ENCODE assay signal across 9 cellular contexts in the genomic region with DNA sequence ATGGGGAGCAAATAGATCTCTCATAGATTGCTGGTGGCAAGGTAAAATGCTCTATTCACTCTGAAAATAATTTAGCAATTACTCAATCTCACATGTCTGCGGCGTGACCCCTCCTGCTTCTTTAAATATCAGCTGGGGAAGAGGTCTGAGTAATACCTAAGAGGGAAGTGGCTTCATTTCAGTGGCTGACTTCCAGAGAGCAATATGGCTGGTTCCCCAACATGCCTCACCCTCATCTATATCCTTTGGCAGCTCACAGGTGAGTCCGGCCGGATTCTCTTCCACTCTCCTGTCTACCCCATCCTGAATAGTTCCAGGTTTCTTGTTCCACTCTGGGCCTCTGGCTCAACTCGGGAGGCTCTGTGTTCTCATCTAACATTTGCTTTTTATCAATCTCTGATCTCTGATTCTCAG. TPM values are rescaled to one million over a fixed set of nuclear protein-coding genes. Genes with fewer than 3 reads are reported as not detected.
DNase-seq lines count a peak whose midpoint lies in the region; ATAC-seq and TF ChIP-seq lines count a peak whose summit lies in the region.
"Had no signal": no experiment of that assay in that cellular context is flagged by ENCODE, and none has a peak within 500 bp of the region (broad histone marks: within the 10 kb centered on the region; RNA-seq: fewer than 3 reads in every experiment).

A gene with protein sequence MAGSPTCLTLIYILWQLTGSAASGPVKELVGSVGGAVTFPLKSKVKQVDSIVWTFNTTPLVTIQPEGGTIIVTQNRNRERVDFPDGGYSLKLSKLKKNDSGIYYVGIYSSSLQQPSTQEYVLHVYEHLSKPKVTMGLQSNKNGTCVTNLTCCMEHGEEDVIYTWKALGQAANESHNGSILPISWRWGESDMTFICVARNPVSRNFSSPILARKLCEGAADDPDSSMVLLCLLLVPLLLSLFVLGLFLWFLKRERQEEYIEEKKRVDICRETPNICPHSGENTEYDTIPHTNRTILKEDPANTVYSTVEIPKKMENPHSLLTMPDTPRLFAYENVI (plus strand): TSS at position 150 of the 414 bp plus-strand sequence. CDS start 55 bp downstream, at position 205.

- intact Hi-C loops in left cardiac atrium (cut with DNase I) (no loop called here), left ventricle myocardium superior (cut with micrococcal nuclease) (no loop called here), natural killer cell (cut with micrococcal nuclease) (loop anchor here (1.0 to 2.0 kb wide), 5 partner anchors 12 to 106 kb away; a partner anchor contains a TSS), ovary (cut with DNase I) (no loop called here)
- intact Hi-C loops in T-helper 1 cell treated with Interleukin-12 subunit alpha and Interleukin-12 subunit beta and Interleukin-4 antibody, amounts not matched to agents 30 ng/mL and 1 ng/mL, for 36 hours (cut with micrococcal nuclease) = no loop called here

- H3K4me3 Mint-ChIP-seq in natural killer cell = peak within 1 kb of the TSS; percentile 88
- H3K4me3 Mint-ChIP-seq: nephron had no signal

- H3K27ac Mint-ChIP-seq in natural killer cell = peak within 1 kb of the TSS; percentile 88 to 96
- H3K27ac Mint-ChIP-seq: nephron had no signal

- DNase-seq in left cardiac atrium (no peak), left ventricle myocardium superior (no peak), natural killer cell (peak; percentile 63), ovary (no peak), NCI-H69 (lab: John Stamatoyannopoulos, UW) (no peak)

- WGBS in ovary, 3 donors = 83 to 91% (median 88%) methylated on average over 5 of the region's 5 CpGs

- no peak within 1 kb of the TSS for H3K4me3 ChIP-seq in ovary

- peaks cover 29% of the 10 kb centered on the region for H3K36me3 Mint-ChIP-seq in natural killer cell

- H3K36me3 ChIP-seq in ovary = no peaks in the 10 kb centered on the region

- ATAC-seq in left cardiac atrium = peak; percentile 39 to 53
- no peak for ATAC-seq in left ventricle myocardium superior
- peak; percentile 38 for ATAC-seq in HG03064 (IDR thresholded peaks at IDR 0.05; ENCODE audit: low read depth, unreplicated experiment)
- ATAC-seq in natural killer cell = peak; percentile 71 to 84 (median 76)
- no peak for ATAC-seq in GM21367 (IDR thresholded peaks at IDR 0.05; ENCODE audit: unreplicated experiment)

- TF ChIP-seq POLR2A in ovary (IDR thresholded peaks at IDR 0.05) = no peak

- TF ChIP-seq CTCF in natural killer cell (IDR thresholded peaks at IDR 0.05) (no peak), ovary (IDR thresholded peaks at IDR 0.05) (no peak)

- H3K27me3 Mint-ChIP-seq in natural killer cell (ENCODE audit: low read depth in 2 of 2) = no peaks in the 10 kb centered on the region

- H3K27ac ChIP-seq in ovary = no peak within 1 kb of the TSS

- no peaks in the 10 kb centered on the region for H3K27me3 ChIP-seq in ovary

- H3K9me3 Mint-ChIP-seq in natural killer cell = peaks cover 0 to 10% of the 10 kb centered on the region in 2 donors

- no peaks in the 10 kb centered on the region for H3K9me3 ChIP-seq in ovary

- peaks cover 74 to 91% of the 10 kb centered on the region in 2 donors for H3K4me1 Mint-ChIP-seq in natural killer cell
- H3K4me1 Mint-ChIP-seq: nephron had no signal

- H3K4me1 ChIP-seq in ovary (ENCODE audit: insufficient read depth) = no peaks in the 10 kb centered on the region

- no peak for TF ChIP-seq EP300 in ovary (IDR thresholded peaks at IDR 0.05)

RNA-seq across cellular contexts. Expression of the gene that starts here (rescaled TPM):
- total RNA-seq in left cardiac atrium (1 to 10 TPM in 1 of 2 donors, under 1 TPM in 1; 0.68 to 1.9 TPM), left ventricle myocardium superior (0.50 TPM), natural killer cell (100 to 1,000 TPM; 191 to 301 (median 227) TPM), ovary (1 to 10 TPM in 2 of 7 donors, under 1 TPM in 4, not detected in 1; 0.32 to 3.7 (median 0.84) TPM)
- total RNA-seq in T-helper 1 cell treated with Interleukin-12 subunit alpha and Interleukin-12 subunit beta and Interleukin-4 antibody, amounts not matched to agents 30 ng/mL and 1 ng/mL, for 36 hours = 56.4 and 60.1 TPM in 2 replicates
- polyA plus RNA-seq in ovary = 1 to 10 TPM in 1 of 2 donors, under 1 TPM in 1; 0.36 to 7.3 TPM

Comparison
In these comparisons a context has a peak if more than half of its experiments do, and no peak if none do; other contexts are left out.
1. RNA of the gene that starts here (total RNA-seq): 191 to 301 TPM in natural killer cell and 56.4 to 60.1 TPM in T-helper 1 cell treated with Interleukin-12 subunit alpha and Interleukin-12 subunit beta and Interleukin-4 antibody, amounts not matched to agents 30 ng/mL and 1 ng/mL, for 36 hours; 0.68 to 1.9 TPM in left cardiac atrium, 0.32 to 3.7 TPM in ovary and 0.50 TPM in left ventricle myocardium superior (single experiment); every median in the first group is over 10 times any median in the second.
2. ATAC-seq: peak in left cardiac atrium (2 of 2), HG03064 (single experiment) and natural killer cell (3 of 3); none in left ventricle myocardium superior (single experiment) and GM21367 (single experiment).